8 cellular contexts compared by ENCODE assay signal in genomic region chr16:641326-642188, GRCh38. TPM values are rescaled to one million over a fixed set of nuclear protein-coding genes. Genes with fewer than 3 reads are reported as not detected.
DNase-seq lines count a peak whose midpoint lies in the region; ATAC-seq and TF ChIP-seq lines count a peak whose summit lies in the region.

A gene with protein sequence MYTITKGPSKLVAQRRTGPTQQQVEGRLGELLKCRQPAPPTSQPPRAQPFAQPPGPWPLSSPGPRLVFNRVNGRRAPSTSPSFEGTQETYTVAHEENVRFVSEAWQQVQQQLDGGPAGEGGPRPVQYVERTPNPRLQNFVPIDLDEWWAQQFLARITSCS (plus strand): TSS chr16:641828. CDS start chr16:641992, 164 bp downstream.

- no peaks in the 10 kb centered on the region for H3K36me3 ChIP-seq in CD8-positive, alpha-beta T cell (ENCODE audit: insufficient read depth, low read length)
- H3K36me3 ChIP-seq in neutrophil (no peaks in the 10 kb centered on the region), testis (ENCODE audit: low read depth, missing control alignments) (no peaks in the 10 kb centered on the region)

- POLR2A ChIA-PET in CD8-positive, alpha-beta T cell (lab: Charles Lee) = interaction anchor here (1.1 kb wide), 1 partner anchor 49 kb away, joined by 3 read pairs; the partner anchor contains the start of gene WDR24

- TF ChIP-seq POLR2A in testis (IDR thresholded peaks at IDR 0.05) = no peak

- CTCF ChIA-PET in CD8-positive, alpha-beta T cell (lab: Charles Lee) = no interaction called here
- CTCF ChIA-PET in activated naive CD4-positive, alpha-beta T cell treated with anti-CD3 and anti-CD28 coated beads, Interleukin-2, amount 10 ng/mL, durations not matched to agents 7 days and 5 days (lab: Charles Lee) = no interaction called here

- H3K4me3 Mint-ChIP-seq in CD8-positive, alpha-beta T cell = peak within 1 kb of the TSS; percentile 66
- H3K4me3 Mint-ChIP-seq in IgD-negative memory B cell = peak within 1 kb of the TSS; percentile 77 to 87 (median 82)
- peak within 1 kb of the TSS; percentile 68 for H3K4me3 Mint-ChIP-seq in activated naive CD4-positive, alpha-beta T cell treated with anti-CD3 and anti-CD28 coated beads, Interleukin-2, amount 10 ng/mL, durations not matched to agents 7 days and 5 days

- no peak for TF ChIP-seq CTCF in CD8-positive, alpha-beta T cell (IDR thresholded peaks at IDR 0.05)
- TF ChIP-seq CTCF in GM20000 (IDR thresholded peaks at IDR 0.05; ENCODE audit: extremely low read depth, missing control alignments) (no peak), neutrophil (IDR thresholded peaks at IDR 0.05) (no peak), testis (IDR thresholded peaks at IDR 0.05) (peak in 1 of 3 experiments; percentile 1)

- no peaks in the 10 kb centered on the region for H3K9me3 Mint-ChIP-seq in CD8-positive, alpha-beta T cell
- peaks cover 0 to 2% (median 0%) of the 10 kb centered on the region in 3 donors for H3K9me3 Mint-ChIP-seq in IgD-negative memory B cell
- no peaks in the 10 kb centered on the region for H3K9me3 Mint-ChIP-seq in activated naive CD4-positive, alpha-beta T cell treated with anti-CD3 and anti-CD28 coated beads, Interleukin-2, amount 10 ng/mL, durations not matched to agents 7 days and 5 days

- H3K27me3 Mint-ChIP-seq in CD8-positive, alpha-beta T cell (ENCODE audit: low read depth) = no peaks in the 10 kb centered on the region
- peaks cover 3% of the 10 kb centered on the region for H3K27me3 Mint-ChIP-seq in IgD-negative memory B cell
- H3K27me3 Mint-ChIP-seq in activated naive CD4-positive, alpha-beta T cell treated with anti-CD3 and anti-CD28 coated beads, Interleukin-2, amount 10 ng/mL, durations not matched to agents 7 days and 5 days = peaks cover 3% of the 10 kb centered on the region

- H3K4me1 ChIP-seq in CD8-positive, alpha-beta T cell (ENCODE audit: insufficient read depth, low read length) = peaks cover 22% of the 10 kb centered on the region
- peaks cover 30 to 42% of the 10 kb centered on the region in 2 experiments for H3K4me1 ChIP-seq in neutrophil (ENCODE audit: control insufficient read depth in 1 of 2, insufficient read depth in 1 of 2, low read depth in 1 of 2, low read length in 1 of 2)
- H3K4me1 ChIP-seq in testis = peaks cover 21% of the 10 kb centered on the region

- peaks cover 2% of the 10 kb centered on the region for H3K36me3 Mint-ChIP-seq in CD8-positive, alpha-beta T cell
- no peaks in the 10 kb centered on the region for H3K36me3 Mint-ChIP-seq in IgD-negative memory B cell
- H3K36me3 Mint-ChIP-seq in activated naive CD4-positive, alpha-beta T cell treated with anti-CD3 and anti-CD28 coated beads, Interleukin-2, amount 10 ng/mL, durations not matched to agents 7 days and 5 days = peaks cover 2% of the 10 kb centered on the region

- H3K27ac ChIP-seq in CD8-positive, alpha-beta T cell (ENCODE audit: low read depth, low read length) = peak within 1 kb of the TSS; percentile 37
- H3K27ac ChIP-seq in neutrophil (peak within 1 kb of the TSS; percentile 89), testis (peak within 1 kb of the TSS; percentile 88 to 89)

- peaks cover 12% of the 10 kb centered on the region for H3K4me1 Mint-ChIP-seq in CD8-positive, alpha-beta T cell (ENCODE audit: low read depth)
- peaks cover 10 to 22% (median 19%) of the 10 kb centered on the region in 3 donors for H3K4me1 Mint-ChIP-seq in IgD-negative memory B cell
- peaks cover 15% of the 10 kb centered on the region for H3K4me1 Mint-ChIP-seq in activated naive CD4-positive, alpha-beta T cell treated with anti-CD3 and anti-CD28 coated beads, Interleukin-2, amount 10 ng/mL, durations not matched to agents 7 days and 5 days

- peak in 5 of 7 experiments; percentile 43 to 77 (median 57) for DNase-seq in CD8-positive, alpha-beta T cell
- DNase-seq in GM20000 (ENCODE audit: low spot score) (peak; percentile 96), SIG-M5 treated with dmso at 0.1 percent for 504 hours (lab: John Stamatoyannopoulos, UW; ENCODE audit: unreplicated experiment) (peak; percentile 62), germinal center (ENCODE audit: low spot score) (peak; percentile 79), testis (peak; percentile 88)
- DNase-seq in activated naive CD4-positive, alpha-beta T cell treated with anti-CD3 and anti-CD28 coated beads, Interleukin-2, amount 10 ng/mL, durations not matched to agents 7 days and 5 days = peak; percentile 83

- 1% methylated on average over 36 of the region's 81 CpGs; no CpG with 5 or more reads in 1 of the 2 donors for WGBS in testis, 2 donors

- ATAC-seq in CD8-positive, alpha-beta T cell = peak; percentile 11

- no peaks in the 10 kb centered on the region for H3K9me3 ChIP-seq in CD8-positive, alpha-beta T cell (ENCODE audit: low read length)
- H3K9me3 ChIP-seq in neutrophil (no peaks in the 10 kb centered on the region), testis (no peaks in the 10 kb centered on the region)

- peak within 1 kb of the TSS; percentile 68 for H3K4me3 ChIP-seq in CD8-positive, alpha-beta T cell (ENCODE audit: low read depth, low read length)
- H3K4me3 ChIP-seq in neutrophil (ENCODE audit: low read depth in 1 of 2, low read length in 1 of 2) (peak within 1 kb of the TSS; percentile 66 to 67), testis (peak within 1 kb of the TSS; percentile 72 to 74)

- no peaks in the 10 kb centered on the region for H3K27me3 ChIP-seq in CD8-positive, alpha-beta T cell (ENCODE audit: insufficient read depth, low read length)
- H3K27me3 ChIP-seq in neutrophil = no peaks in the 10 kb centered on the region
- no peaks in the 10 kb centered on the region for H3K27me3 ChIP-seq in testis

- intact Hi-C loops in CD8-positive, alpha-beta T cell (cut with DNase I, micrococcal nuclease) = no loop called here
- intact Hi-C loops in testis (cut with DNase I; ENCODE audit: low total_unique reads) = no loop called here

- no peak within 1 kb of the TSS for H3K27ac Mint-ChIP-seq in CD8-positive, alpha-beta T cell
- peak within 1 kb of the TSS; percentile 16 to 80 (median 53) for H3K27ac Mint-ChIP-seq in IgD-negative memory B cell
- H3K27ac Mint-ChIP-seq in activated naive CD4-positive, alpha-beta T cell treated with anti-CD3 and anti-CD28 coated beads, Interleukin-2, amount 10 ng/mL, durations not matched to agents 7 days and 5 days = peak within 1 kb of the TSS; percentile 33

RNA-seq across cellular contexts. Expression of the gene that starts here (rescaled TPM):
- total RNA-seq in CD8-positive, alpha-beta T cell = 10 to 100 TPM; 15.9 to 19.2 TPM
- polyA plus RNA-seq in IgD-negative memory B cell (52.8 TPM), testis (ENCODE audit: insufficient read depth, low read depth, low replicate concordance) (78.2 TPM)
- 100 to 1,000 TPM in 1 of 2 donors, 10 to 100 TPM in 1; 83.1 to 134 TPM for total RNA-seq in testis

Comparison
In these comparisons a context has a peak if more than half of its experiments do, and no peak if none do; other contexts are left out.
1. Peak in every context shown above with its lines: DNase-seq, ATAC-seq, H3K4me3 ChIP-seq and H3K27ac ChIP-seq.
2. RNA of the gene that starts here (total RNA-seq): 83.1 to 134 TPM in testis; 15.9 to 19.2 TPM in CD8-positive, alpha-beta T cell; every median in the first group is over 4 times any median in the second.
3. H3K27ac ChIP-seq: peak in every context shown above with its lines; median percentile 89 in neutrophil; 88 in testis; 37 in CD8-positive, alpha-beta T cell.